Comparison of ENCODE assay signal across 13 cellular contexts in the genomic region with DNA sequence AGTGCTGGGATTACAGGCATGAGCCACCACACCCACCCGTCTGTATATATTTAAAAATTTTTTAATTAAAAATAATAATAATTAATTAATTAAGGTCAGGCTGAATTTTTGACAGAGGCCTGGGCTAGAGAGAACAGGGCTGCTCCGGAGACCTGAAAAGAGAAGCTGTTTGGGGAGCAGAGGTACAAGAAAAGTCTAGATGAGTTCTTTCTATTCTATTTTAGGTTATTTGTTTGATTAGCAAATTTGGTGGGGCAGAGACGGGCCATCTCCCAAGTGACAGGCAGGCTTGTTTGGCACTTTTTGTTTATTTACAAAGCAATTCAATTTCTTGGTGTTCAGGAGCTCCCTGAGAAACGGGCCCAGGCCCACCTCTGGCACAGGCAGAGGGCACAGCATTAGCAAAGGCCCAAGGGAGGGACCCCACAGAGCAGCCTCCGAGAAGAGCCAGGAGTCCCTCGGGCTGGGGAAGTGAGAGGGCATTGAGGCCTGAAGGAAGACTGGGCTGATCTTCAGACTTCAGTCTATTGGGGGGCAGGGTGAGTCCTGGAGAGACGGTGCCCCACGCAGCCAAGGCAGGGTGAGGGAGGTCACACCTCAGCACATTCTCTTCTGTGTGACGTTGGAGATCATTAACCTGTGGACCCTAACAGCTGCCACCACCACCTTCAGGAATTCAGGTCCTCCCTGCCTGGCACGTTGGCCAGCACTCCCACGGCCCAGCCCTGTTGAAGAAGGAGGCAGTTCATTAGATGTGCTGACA. TPM values are rescaled to one million over a fixed set of nuclear protein-coding genes. Genes with fewer than 3 reads are reported as not detected.
DNase-seq lines count a peak whose midpoint lies in the region; ATAC-seq and TF ChIP-seq lines count a peak whose summit lies in the region.
"Had no signal": no experiment of that assay in that cellular context is flagged by ENCODE, and none has a peak within 500 bp of the region (broad histone marks: within the 10 kb centered on the region; RNA-seq: fewer than 3 reads in every experiment).

No MANE protein-coding gene starts in this region.

- H3K9me3 ChIP-seq in osteoblast (ENCODE audit: low read depth, low read length) (no peaks in the 10 kb centered on the region), SJCRH30 (replicated peaks) (no peaks in the 10 kb centered on the region)
- H3K9me3 ChIP-seq: adrenal gland had no signal

- H3K4me2 ChIP-seq in osteoblast (ENCODE audit: insufficient read depth, low read length): no peak overlapping the region

- no peaks in the 10 kb centered on the region for H3K79me2 ChIP-seq in osteoblast (ENCODE audit: insufficient read depth, low read length)

- ATAC-seq in GM18511 (IDR thresholded peaks at IDR 0.05; ENCODE audit: unreplicated experiment) (peak; percentile 50), GM21576 (IDR thresholded peaks at IDR 0.05; ENCODE audit: unreplicated experiment) (peak; percentile 44), GM18519 (IDR thresholded peaks at IDR 0.05; ENCODE audit: low FRiP score, unreplicated experiment) (no peak)
- ATAC-seq: SK-N-SH treated with all-trans-retinoic acid at 6 μM for 48 hours; stimulated activated effector memory CD8-positive, alpha-beta T cell treated with anti-CD3 and anti-CD28 coated beads, Interleukin-12 subunit alpha, Interleukin-12 subunit beta, amount 100 ng/mL, for 72 hours had no signal

- H3K27me3 ChIP-seq in osteoblast (ENCODE audit: insufficient read depth, low read length) (no peaks in the 10 kb centered on the region), SJCRH30 (no peaks in the 10 kb centered on the region)
- H3K27me3 ChIP-seq: adrenal gland had no signal

- H3K4me1 ChIP-seq in osteoblast (ENCODE audit: insufficient read depth, low read length) (peaks cover 12% of the 10 kb centered on the region), SJCRH30 (no peaks in the 10 kb centered on the region)

- TF ChIP-seq CTCF in osteoblast (IDR thresholded peaks at IDR 0.05; ENCODE audit: extremely low read depth, low read depth, low read length): no peak

- peak; percentile 84 for DNase-seq in NAMALWA (ENCODE audit: low spot score)
- DNase-seq in osteoblast (ENCODE audit: insufficient read length, low spot score, missing footprints): peak; percentile 53
- no peak for DNase-seq in central memory CD4-positive, alpha-beta T cell
- no peak for DNase-seq in SJCRH30
- no peak for DNase-seq in NCI-H2029 (lab: John Stamatoyannopoulos, UW)
- DNase-seq: adrenal gland, COR-L47, NCI-H510A had no signal

- no peaks in the 10 kb centered on the region for H3K36me3 ChIP-seq in osteoblast (ENCODE audit: insufficient read depth, low read length)
- H3K36me3 ChIP-seq in SJCRH30: no peaks in the 10 kb centered on the region
- H3K36me3 ChIP-seq: adrenal gland had no signal

- H3K4me3 ChIP-seq in osteoblast (ENCODE audit: insufficient read depth, low read length) (no peak overlapping the region), SJCRH30 (no peak overlapping the region)
- H3K4me3 ChIP-seq: adrenal gland had no signal

- H2AFZ ChIP-seq in osteoblast (ENCODE audit: low read length): no peak overlapping the region

- no peak overlapping the region for H3K27ac ChIP-seq in osteoblast (ENCODE audit: low read depth, low read length)
- no peak overlapping the region for H3K27ac ChIP-seq in SJCRH30
- H3K27ac ChIP-seq: adrenal gland had no signal

- H4K20me1 ChIP-seq in osteoblast (ENCODE audit: insufficient read depth, low read length): no peaks in the 10 kb centered on the region

RNA-seq across cellular contexts. Expression of a gene that starts 10.8 kb away (rescaled TPM):
- total RNA-seq in osteoblast: 36.6 and 38.0 TPM in 2 replicates
- total RNA-seq in SJCRH30 (2014; rRNA removed; shearing (Covaris generic)): 10.8 and 13.5 TPM in 2 replicates

RNA-seq across cellular contexts. Expression of a gene that starts 34.5 kb away (rescaled TPM):
- total RNA-seq in osteoblast: not detected in 2 replicates
- total RNA-seq in SJCRH30 (2014; rRNA removed; shearing (Covaris generic)): not detected in 2 replicates

RNA-seq across cellular contexts. Expression of a gene that starts 36.9 kb away (rescaled TPM):
- total RNA-seq in osteoblast: 146 and 158 TPM in 2 replicates
- total RNA-seq in SJCRH30 (2014; rRNA removed; shearing (Covaris generic)): 48.6 and 49.4 TPM in 2 replicates

RNA-seq across cellular contexts. Expression of a gene that starts 44.5 kb away (rescaled TPM):
- 29.3 and 31.8 TPM in 2 replicates for total RNA-seq in osteoblast
- total RNA-seq in SJCRH30 (2014; rRNA removed; shearing (Covaris generic)): 53.9 and 58.7 TPM in 2 replicates

Comparison
In these comparisons a context has a peak if more than half of its experiments do, and no peak if none do; other contexts are left out.
1. DNase-seq: peak in NAMALWA (single experiment) and osteoblast (single experiment); none in central memory CD4-positive, alpha-beta T cell (single experiment), SJCRH30 (0 of 2) and NCI-H2029 (single experiment).